Comparison of ENCODE assay signal across 7 cellular contexts in the genomic region with DNA sequence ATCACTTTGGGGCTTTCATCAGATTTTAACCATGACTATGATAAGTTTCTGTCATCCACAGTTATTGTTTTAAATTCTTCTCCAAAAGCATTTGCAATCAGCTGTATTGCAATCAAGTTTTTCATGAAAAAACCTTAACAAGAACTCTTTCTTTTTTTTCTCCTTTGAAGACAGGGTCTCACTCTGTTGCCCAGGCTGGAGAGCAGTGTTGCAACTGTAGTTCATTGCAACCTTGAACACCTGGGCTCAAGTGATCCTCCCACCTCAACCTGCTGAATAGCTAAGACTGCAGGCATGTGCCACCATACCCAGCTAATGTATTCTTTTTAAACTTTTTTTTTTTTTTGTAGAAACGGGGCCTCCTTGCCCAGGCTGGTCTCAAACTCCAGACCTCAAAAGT. TPM values are rescaled to one million over a fixed set of nuclear protein-coding genes. Genes with fewer than 3 reads are reported as not detected.
"Had no signal": no experiment of that assay in that cellular context is flagged by ENCODE, and none has a peak within 500 bp of the region (broad histone marks: within the 10 kb centered on the region; RNA-seq: fewer than 3 reads in every experiment).

No MANE protein-coding gene starts in this region.

- DNase-seq: GDM1, GF-D8 had no signal

- H3K4me3 ChIP-seq: GM12878 had no signal

- ATAC-seq: GM12878 had no signal

- FAIRE-seq: GM12878, GM12891, GM12892, GM18507 had no signal

RNA-seq across cellular contexts. Expression of a gene that starts 45.5 kb away (rescaled TPM):
- total RNA-seq: G401, GM12878 had no signal
